In genomic region chr10:91191581-91191919, GRCh38 we compare ENCODE assay signal across 13 cellular contexts. TPM values are rescaled to one million over a fixed set of nuclear protein-coding genes. Genes with fewer than 3 reads are reported as not detected.
A peak's percentile ranks its signal among the peaks of the same experiment; 100 is the strongest.
DNase-seq lines count a peak whose midpoint lies in the region; ATAC-seq and TF ChIP-seq lines count a peak whose summit lies in the region.
"Had no signal": no experiment of that assay in that cellular context is flagged by ENCODE, and none has a peak within 500 bp of the region (broad histone marks: within the 10 kb centered on the region; RNA-seq: fewer than 3 reads in every experiment).

No MANE protein-coding gene starts in this region.

- intact Hi-C loops in activated CD8-positive, alpha-beta T cell treated with anti-CD3 and anti-CD28 coated beads for 36 hours (cut with micrococcal nuclease): no loop called here
- intact Hi-C loops in left ventricle myocardium superior (cut with micrococcal nuclease): no loop called here

- in situ Hi-C loops in G401 (cut with HindIII; ENCODE audit: low sequenced_read_pairs): no loop called here

- H3K4me1 ChIP-seq in MM.1S (ENCODE audit: low read length) (peaks cover 20% of the 10 kb centered on the region), subcutaneous abdominal adipose tissue (ENCODE audit: control insufficient read depth in 5 of 5, insufficient read depth in 5 of 5, low read length in 5 of 5) (peaks cover 4 to 21% (median 5%) of the 10 kb centered on the region in 5 donors)

- H4K20me1 ChIP-seq in MM.1S (ENCODE audit: insufficient read depth, low read length): no peaks in the 10 kb centered on the region

- H3K9me2 ChIP-seq in MM.1S (replicated peaks; ENCODE audit: insufficient read depth, low read length): no peaks in the 10 kb centered on the region

- no peaks in the 10 kb centered on the region for H3K9me3 Mint-ChIP-seq in activated CD8-positive, alpha-beta T cell treated with anti-CD3 and anti-CD28 coated beads for 36 hours
- H3K9me3 Mint-ChIP-seq in activated CD8-positive, alpha-beta T cell treated with anti-CD3 and anti-CD28 coated beads, Interleukin-2, amount 10 ng/mL, durations not matched to agents 7 days and 5 days (ENCODE audit: insufficient read depth): no peaks in the 10 kb centered on the region
- no peaks in the 10 kb centered on the region for H3K9me3 Mint-ChIP-seq in effector memory CD8-positive, alpha-beta T cell

- no peaks in the 10 kb centered on the region for H3K36me3 ChIP-seq in MM.1S (replicated peaks; ENCODE audit: insufficient read depth, low read length)
- no peaks in the 10 kb centered on the region for H3K36me3 ChIP-seq in subcutaneous abdominal adipose tissue (ENCODE audit: control insufficient read depth in 5 of 5, insufficient read depth in 5 of 5, low read length in 5 of 5)
- H3K36me3 ChIP-seq: upper lobe of left lung had no signal

- H3K4me1 Mint-ChIP-seq in activated CD8-positive, alpha-beta T cell treated with anti-CD3 and anti-CD28 coated beads for 36 hours (ENCODE audit: low read depth): peaks cover 75% of the 10 kb centered on the region
- peaks cover 36% of the 10 kb centered on the region for H3K4me1 Mint-ChIP-seq in activated CD8-positive, alpha-beta T cell treated with anti-CD3 and anti-CD28 coated beads, Interleukin-2, amount 10 ng/mL, durations not matched to agents 7 days and 5 days (ENCODE audit: low read depth)
- H3K4me1 Mint-ChIP-seq in effector memory CD8-positive, alpha-beta T cell (ENCODE audit: low read depth in 2 of 2): peaks cover 35 to 52% of the 10 kb centered on the region in 2 donors

- no peak overlapping the region for H3K4me3 Mint-ChIP-seq in activated CD8-positive, alpha-beta T cell treated with anti-CD3 and anti-CD28 coated beads for 36 hours
- H3K4me3 Mint-ChIP-seq in activated CD8-positive, alpha-beta T cell treated with anti-CD3 and anti-CD28 coated beads, Interleukin-2, amount 10 ng/mL, durations not matched to agents 7 days and 5 days: no peak overlapping the region
- no peak overlapping the region for H3K4me3 Mint-ChIP-seq in effector memory CD8-positive, alpha-beta T cell
- H3K4me3 Mint-ChIP-seq: activated CD4-positive, alpha-beta T cell treated with anti-CD3 and anti-CD28 coated beads for 36 hours had no signal

- H3K9me3 ChIP-seq in MM.1S (replicated peaks; ENCODE audit: insufficient read depth, low read length): no peaks in the 10 kb centered on the region
- no peaks in the 10 kb centered on the region for H3K9me3 ChIP-seq in subcutaneous abdominal adipose tissue (ENCODE audit: control insufficient read depth in 5 of 5, low read length in 5 of 5)
- H3K9me3 ChIP-seq: upper lobe of left lung had no signal

- CTCF ChIA-PET in activated CD8-positive, alpha-beta T cell treated with anti-CD3 and anti-CD28 coated beads for 36 hours (lab: Charles Lee): interaction anchor here (1.3 kb wide), 1 partner anchor 25 kb away, joined by 3 read pairs; no protein-coding TSS in a partner anchor
- CTCF ChIA-PET in activated CD8-positive, alpha-beta T cell treated with anti-CD3 and anti-CD28 coated beads, Interleukin-2, amount 10 ng/mL, durations not matched to agents 7 days and 5 days (lab: Charles Lee): interaction anchor here (1.6 kb wide), 1 partner anchor 26 kb away, joined by 4 read pairs; no protein-coding TSS in a partner anchor

- H3K27me3 ChIP-seq in MM.1S (replicated peaks; ENCODE audit: insufficient read depth, low read length) (no peaks in the 10 kb centered on the region), subcutaneous abdominal adipose tissue (ENCODE audit: control insufficient read depth in 5 of 5, insufficient read depth in 4 of 5, low read length in 5 of 5) (no peaks in the 10 kb centered on the region)
- H3K27me3 ChIP-seq: upper lobe of left lung had no signal

- peaks cover 82% of the 10 kb centered on the region for H3K79me2 ChIP-seq in MM.1S (ENCODE audit: low read length)

- no peaks in the 10 kb centered on the region for H3K27me3 Mint-ChIP-seq in activated CD8-positive, alpha-beta T cell treated with anti-CD3 and anti-CD28 coated beads for 36 hours
- no peaks in the 10 kb centered on the region for H3K27me3 Mint-ChIP-seq in activated CD8-positive, alpha-beta T cell treated with anti-CD3 and anti-CD28 coated beads, Interleukin-2, amount 10 ng/mL, durations not matched to agents 7 days and 5 days (ENCODE audit: low read depth)
- H3K27me3 Mint-ChIP-seq in effector memory CD8-positive, alpha-beta T cell: no peaks in the 10 kb centered on the region
- H3K27me3 Mint-ChIP-seq: activated CD4-positive, alpha-beta T cell treated with anti-CD3 and anti-CD28 coated beads for 36 hours had no signal

- H3K9ac ChIP-seq in MM.1S (ENCODE audit: low read length) (no peak overlapping the region), subcutaneous abdominal adipose tissue (ENCODE audit: low read length in 5 of 5) (no peak overlapping the region)

- no peak overlapping the region for H3K4me3 ChIP-seq in MM.1S (ENCODE audit: low read length)
- H3K4me3 ChIP-seq in subcutaneous abdominal adipose tissue (ENCODE audit: low read depth in 1 of 5, low read length in 5 of 5): no peak overlapping the region
- H3K4me3 ChIP-seq: upper lobe of left lung had no signal

- peaks cover 15% of the 10 kb centered on the region for H3K36me3 Mint-ChIP-seq in activated CD8-positive, alpha-beta T cell treated with anti-CD3 and anti-CD28 coated beads for 36 hours (ENCODE audit: low read depth)
- peaks cover 10% of the 10 kb centered on the region for H3K36me3 Mint-ChIP-seq in activated CD8-positive, alpha-beta T cell treated with anti-CD3 and anti-CD28 coated beads, Interleukin-2, amount 10 ng/mL, durations not matched to agents 7 days and 5 days (ENCODE audit: low read depth)
- H3K36me3 Mint-ChIP-seq in effector memory CD8-positive, alpha-beta T cell (ENCODE audit: insufficient read depth): peaks cover 3% of the 10 kb centered on the region

- TF ChIP-seq CTCF in activated CD8-positive, alpha-beta T cell treated with anti-CD3 and anti-CD28 coated beads for 36 hours (IDR thresholded peaks at IDR 0.05): no peak
- TF ChIP-seq CTCF in MM.1S (IDR thresholded peaks at IDR 0.05; ENCODE audit: low read length): no peak

- DNase-seq in activated CD8-positive, alpha-beta T cell treated with anti-CD3 and anti-CD28 coated beads for 36 hours: no peak
- DNase-seq in activated CD8-positive, alpha-beta T cell treated with anti-CD3 and anti-CD28 coated beads, Interleukin-2, amount 10 ng/mL, durations not matched to agents 7 days and 5 days: no peak
- DNase-seq in MM.1S (no peak), left ventricle myocardium superior (no peak), G401 (ENCODE audit: low spot score) (no peak), COLO668 (lab: John Stamatoyannopoulos, UW; ENCODE audit: unreplicated experiment) (no peak)
- no peak for DNase-seq in effector memory CD8-positive, alpha-beta T cell
- DNase-seq: activated CD4-positive, alpha-beta T cell treated with anti-CD3 and anti-CD28 coated beads for 36 hours; cerebellar nuclear complex; retina; T-helper 9 cell; upper lobe of left lung had no signal

- peak overlapping the region; percentile 25; the same call in 1 of the 2 replicates for H3K4me2 ChIP-seq in MM.1S (ENCODE audit: low read depth, low read length)

- H3F3A ChIP-seq in MM.1S (ENCODE audit: insufficient read depth, low read length): no peaks in the 10 kb centered on the region

- H3K27ac Mint-ChIP-seq in activated CD8-positive, alpha-beta T cell treated with anti-CD3 and anti-CD28 coated beads for 36 hours: peak overlapping the region; percentile 29
- H3K27ac Mint-ChIP-seq in activated CD8-positive, alpha-beta T cell treated with anti-CD3 and anti-CD28 coated beads, Interleukin-2, amount 10 ng/mL, durations not matched to agents 7 days and 5 days: no peak overlapping the region
- H3K27ac Mint-ChIP-seq in effector memory CD8-positive, alpha-beta T cell: peak overlapping the region in 1 of 2 donors; percentile 4

- ATAC-seq in activated CD8-positive, alpha-beta T cell treated with anti-CD3 and anti-CD28 coated beads for 36 hours: no peak
- no peak for ATAC-seq in activated CD8-positive, alpha-beta T cell treated with anti-CD3 and anti-CD28 coated beads, Interleukin-2, amount 10 ng/mL, durations not matched to agents 7 days and 5 days
- peak; percentile 58 for ATAC-seq in left ventricle myocardium superior
- ATAC-seq in effector memory CD8-positive, alpha-beta T cell (replicated peaks): no peak

- POLR2A ChIA-PET in activated CD8-positive, alpha-beta T cell treated with anti-CD3 and anti-CD28 coated beads for 36 hours (lab: Charles Lee): interaction anchor here (1.0 kb wide), 1 partner anchor 28 kb away, joined by 3 read pairs; no protein-coding TSS in a partner anchor
- POLR2A ChIA-PET in activated CD8-positive, alpha-beta T cell treated with anti-CD3 and anti-CD28 coated beads, Interleukin-2, amount 10 ng/mL, durations not matched to agents 7 days and 5 days (lab: Charles Lee): no interaction called here

- H2AFZ ChIP-seq in MM.1S (ENCODE audit: low read length): no peak overlapping the region

- peak overlapping the region; percentile 14; the same call in 1 of the 2 replicates for H3K27ac ChIP-seq in MM.1S (ENCODE audit: low read length)
- peak overlapping the region; percentile 56 for H3K27ac ChIP-seq in subcutaneous abdominal adipose tissue (ENCODE audit: low read depth, low read length)
- H3K27ac ChIP-seq: upper lobe of left lung had no signal

RNA-seq across cellular contexts. Expression of gene PCGF5, which starts 28.9 kb away (rescaled TPM):
- total RNA-seq in activated CD8-positive, alpha-beta T cell treated with anti-CD3 and anti-CD28 coated beads for 36 hours: 10 to 100 TPM; 34.8 to 36.9 TPM
- total RNA-seq in activated CD8-positive, alpha-beta T cell treated with anti-CD3 and anti-CD28 coated beads, Interleukin-2, amount 10 ng/mL, durations not matched to agents 7 days and 5 days: 10 to 100 TPM; 46.2 to 46.7 TPM
- total RNA-seq in left ventricle myocardium superior: 71.4 TPM
- 0.07 and 0.12 TPM in 2 replicates for total RNA-seq in G401 (2014; rRNA removed; shearing (Covaris generic))

Comparison
In these comparisons a context has a peak if more than half of its experiments do, and no peak if none do; other contexts are left out.
1. RNA of gene PCGF5, which starts 28.9 kb away (total RNA-seq): 71.4 TPM in left ventricle myocardium superior (single experiment), 46.2 to 46.7 TPM in activated CD8-positive, alpha-beta T cell treated with anti-CD3 and anti-CD28 coated beads, Interleukin-2, amount 10 ng/mL, durations not matched to agents 7 days and 5 days and 34.8 to 36.9 TPM in activated CD8-positive, alpha-beta T cell treated with anti-CD3 and anti-CD28 coated beads for 36 hours; 0.07 to 0.12 TPM in G401; every median in the first group is over 10 times any median in the second.